Comparison of ENCODE assay signal across 8 cellular contexts in the genomic region with DNA sequence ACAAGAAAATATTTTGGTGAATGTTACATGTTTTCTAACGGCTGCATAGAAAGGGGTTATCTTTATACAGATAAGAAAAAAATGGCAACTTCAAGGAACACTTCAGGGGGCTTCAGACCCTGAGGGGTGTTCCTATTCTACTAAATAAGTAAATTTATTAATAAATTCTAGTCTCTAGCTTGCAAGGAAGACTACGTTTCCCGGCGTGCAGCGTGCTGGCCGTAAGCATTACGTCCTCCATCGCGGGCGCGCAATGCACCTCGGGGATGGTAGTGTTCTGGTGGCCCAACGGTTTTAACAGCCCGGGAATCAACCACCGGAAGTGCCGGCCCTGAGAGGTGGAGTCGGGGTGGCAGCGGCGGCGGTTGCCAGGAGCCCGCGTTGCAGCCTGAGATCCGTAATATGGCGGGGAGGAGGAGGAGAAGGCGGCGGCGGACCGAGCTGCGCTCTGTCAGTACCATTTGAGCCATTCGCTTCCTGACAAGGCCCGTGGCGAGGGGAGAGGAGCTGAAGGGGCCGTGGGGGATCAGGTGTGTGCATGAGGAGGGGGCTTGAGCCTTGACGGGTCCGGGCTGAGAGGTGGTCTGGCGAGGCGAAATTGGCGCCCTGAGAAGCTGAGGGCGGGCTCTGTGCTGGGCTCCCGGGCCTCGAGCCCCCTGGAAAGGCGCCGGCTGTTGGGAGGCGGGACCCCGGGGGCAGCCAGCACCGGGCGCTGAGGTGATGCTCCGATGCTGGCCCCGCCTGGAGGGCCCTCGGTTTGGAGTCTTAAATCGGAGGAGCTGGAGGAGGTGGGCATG. TPM values are rescaled to one million over a fixed set of nuclear protein-coding genes. Genes with fewer than 3 reads are reported as not detected.
DNase-seq lines count a peak whose midpoint lies in the region; TF ChIP-seq lines count a peak whose summit lies in the region.

A gene with protein sequence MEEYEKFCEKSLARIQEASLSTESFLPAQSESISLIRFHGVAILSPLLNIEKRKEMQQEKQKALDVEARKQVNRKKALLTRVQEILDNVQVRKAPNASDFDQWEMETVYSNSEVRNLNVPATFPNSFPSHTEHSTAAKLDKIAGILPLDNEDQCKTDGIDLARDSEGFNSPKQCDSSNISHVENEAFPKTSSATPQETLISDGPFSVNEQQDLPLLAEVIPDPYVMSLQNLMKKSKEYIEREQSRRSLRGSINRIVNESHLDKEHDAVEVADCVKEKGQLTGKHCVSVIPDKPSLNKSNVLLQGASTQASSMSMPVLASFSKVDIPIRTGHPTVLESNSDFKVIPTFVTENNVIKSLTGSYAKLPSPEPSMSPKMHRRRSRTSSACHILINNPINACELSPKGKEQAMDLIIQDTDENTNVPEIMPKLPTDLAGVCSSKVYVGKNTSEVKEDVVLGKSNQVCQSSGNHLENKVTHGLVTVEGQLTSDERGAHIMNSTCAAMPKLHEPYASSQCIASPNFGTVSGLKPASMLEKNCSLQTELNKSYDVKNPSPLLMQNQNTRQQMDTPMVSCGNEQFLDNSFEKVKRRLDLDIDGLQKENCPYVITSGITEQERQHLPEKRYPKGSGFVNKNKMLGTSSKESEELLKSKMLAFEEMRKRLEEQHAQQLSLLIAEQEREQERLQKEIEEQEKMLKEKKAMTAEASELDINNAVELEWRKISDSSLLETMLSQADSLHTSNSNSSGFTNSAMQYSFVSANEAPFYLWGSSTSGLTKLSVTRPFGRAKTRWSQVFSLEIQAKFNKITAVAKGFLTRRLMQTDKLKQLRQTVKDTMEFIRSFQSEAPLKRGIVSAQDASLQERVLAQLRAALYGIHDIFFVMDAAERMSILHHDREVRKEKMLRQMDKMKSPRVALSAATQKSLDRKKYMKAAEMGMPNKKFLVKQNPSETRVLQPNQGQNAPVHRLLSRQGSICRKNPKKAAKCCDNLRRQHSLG (plus strand): TSS at position 384 of the 797 bp plus-strand sequence. CDS start 3,940 bp downstream, outside the sequence.

- DNase-seq in GDM1 (lab: John Stamatoyannopoulos, UW): peak; percentile 89
- DNase-seq in HEK293T (ENCODE audit: extremely low spot score): peak; percentile 87
- peak; percentile 95 for DNase-seq in MV-4-11 (lab: John Stamatoyannopoulos, UW)
- DNase-seq in SK-MEL-5 (ENCODE audit: low read depth, low spot score): peak; percentile 95
- peak; percentile 87 to 91 (median 89) for DNase-seq in activated naive CD4-positive, alpha-beta T cell (lab: John Stamatoyannopoulos, UW)
- DNase-seq in foreskin melanocyte: peak; percentile 93
- DNase-seq in neural progenitor cell (ENCODE audit: low spot score): peak; percentile 98

- in situ Hi-C loops in SK-MEL-5 (cut with HindIII; ENCODE audit: low pct_unique_long_range_greater_than_20kb, low sequenced_read_pairs): no loop called here

- peak within 1 kb of the TSS; percentile 94 for H3K27ac Mint-ChIP-seq in neural progenitor cell

- H3K27me3 Mint-ChIP-seq in neural progenitor cell (ENCODE audit: insufficient read depth, low read depth): no peaks in the 10 kb centered on the region

- H3K4me1 ChIP-seq in neural progenitor cell (peaks cover 20% of the 10 kb centered on the region), stomach smooth muscle (ENCODE audit: control insufficient read depth, insufficient read depth, low read length) (peaks cover 35% of the 10 kb centered on the region)

- no peaks in the 10 kb centered on the region for H3K9me3 ChIP-seq in neural progenitor cell (ENCODE audit: low read depth)
- no peaks in the 10 kb centered on the region for H3K9me3 ChIP-seq in stomach smooth muscle (ENCODE audit: control insufficient read depth in 2 of 2, low read length in 2 of 2)

- H3K4me3 Mint-ChIP-seq in neural progenitor cell: peak within 1 kb of the TSS; percentile 99

- H3K4me3 ChIP-seq in neural progenitor cell (peak within 1 kb of the TSS; percentile 93), stomach smooth muscle (ENCODE audit: low read length in 2 of 2) (peak within 1 kb of the TSS; percentile 75 to 94)

- peaks cover 47% of the 10 kb centered on the region for H3K4me1 Mint-ChIP-seq in neural progenitor cell

- peak within 1 kb of the TSS; percentile 53 for H3K9ac ChIP-seq in neural progenitor cell
- H3K9ac ChIP-seq in stomach smooth muscle (ENCODE audit: low read length in 2 of 2): peak within 1 kb of the TSS; percentile 72 to 73

- peaks cover 68% of the 10 kb centered on the region for H3K79me2 ChIP-seq in neural progenitor cell (ENCODE audit: low read depth)

- no peak for TF ChIP-seq CTCF in neural progenitor cell (IDR thresholded peaks at IDR 0.05)

- H3K36me3 ChIP-seq in neural progenitor cell: no peaks in the 10 kb centered on the region
- H3K36me3 ChIP-seq in stomach smooth muscle (ENCODE audit: control insufficient read depth in 2 of 2, insufficient read depth in 2 of 2, low read length in 2 of 2): peaks cover 0 to 8% of the 10 kb centered on the region in 2 donors

- CTCF ChIA-PET in HEK293T (lab: Yijun Ruan, JAX): interaction anchor here (0.6 to 1.4 kb wide), 2 partner anchors 51 to 135 kb away, joined by 3 read pairs; no protein-coding TSS in a partner anchor

- H3K27me3 ChIP-seq in neural progenitor cell (no peaks in the 10 kb centered on the region), stomach smooth muscle (ENCODE audit: control insufficient read depth in 1 of 2, insufficient read depth in 2 of 2, low read length in 2 of 2) (no peaks in the 10 kb centered on the region)

- no peak within 1 kb of the TSS for H3K27ac ChIP-seq in neural progenitor cell
- H3K27ac ChIP-seq in stomach smooth muscle (ENCODE audit: low read length): no peak within 1 kb of the TSS

- no peaks in the 10 kb centered on the region for H4K20me1 ChIP-seq in neural progenitor cell (ENCODE audit: low read depth)

- POLR2A ChIA-PET in HEK293T (lab: Yijun Ruan, JAX): interaction anchor here (0.7 to 1.6 kb wide), 8 partner anchors 10 to 733 kb away, joined by 3 to 6 read pairs (median 4); partner anchors contain the start of genes RPS15A and VPS35L

- no peaks in the 10 kb centered on the region for H3K9me3 Mint-ChIP-seq in neural progenitor cell

- H3K36me3 Mint-ChIP-seq in neural progenitor cell: peaks cover 7% of the 10 kb centered on the region

- H3F3A ChIP-seq in neural progenitor cell (ENCODE audit: low read depth): peaks cover 11% of the 10 kb centered on the region

- peak within 1 kb of the TSS; percentile 86 for H2AFZ ChIP-seq in neural progenitor cell (replicated peaks)

- H3K4me2 ChIP-seq in neural progenitor cell: peak within 1 kb of the TSS; percentile 97

TF ChIP-seq in HEK293T, 16 proteins besides CTCF, POLR2A, EP300 and RAD21:
- TF ChIP-seq LEF1 (IDR thresholded peaks at IDR 0.05; ENCODE audit: borderline replicate concordance) (no peak), CTBP1 (IDR thresholded peaks at IDR 0.05; ENCODE audit: borderline replicate concordance) (no peak), L3MBTL2 (conservative IDR thresholded peaks at IDR 0.05) (no peak), ELF4 (IDR thresholded peaks at IDR 0.05) (peak; percentile 83), NFRKB (IDR thresholded peaks at IDR 0.05) (no peak), FOXK2 (IDR thresholded peaks at IDR 0.05) (no peak), TARDBP (IDR thresholded peaks at IDR 0.05) (no peak), ZNF384 (IDR thresholded peaks at IDR 0.05) (no peak), BHLHE40 (IDR thresholded peaks at IDR 0.05; ENCODE audit: borderline replicate concordance) (no peak), SP1 (IDR thresholded peaks at IDR 0.05) (no peak), HDGF (IDR thresholded peaks at IDR 0.05; ENCODE audit: borderline replicate concordance) (no peak), SUZ12 (IDR thresholded peaks at IDR 0.05) (peak; percentile 59; the same call in 1 of the 2 replicates), ARNT (IDR thresholded peaks at IDR 0.05) (no peak)
- TF ChIP-seq, protein P1, sequence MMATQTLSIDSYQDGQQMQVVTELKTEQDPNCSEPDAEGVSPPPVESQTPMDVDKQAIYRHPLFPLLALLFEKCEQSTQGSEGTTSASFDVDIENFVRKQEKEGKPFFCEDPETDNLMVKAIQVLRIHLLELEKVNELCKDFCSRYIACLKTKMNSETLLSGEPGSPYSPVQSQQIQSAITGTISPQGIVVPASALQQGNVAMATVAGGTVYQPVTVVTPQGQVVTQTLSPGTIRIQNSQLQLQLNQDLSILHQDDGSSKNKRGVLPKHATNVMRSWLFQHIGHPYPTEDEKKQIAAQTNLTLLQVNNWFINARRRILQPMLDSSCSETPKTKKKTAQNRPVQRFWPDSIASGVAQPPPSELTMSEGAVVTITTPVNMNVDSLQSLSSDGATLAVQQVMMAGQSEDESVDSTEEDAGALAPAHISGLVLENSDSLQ (IDR thresholded peaks at IDR 0.05): no peak

RNA-seq across cellular contexts. Expression of the gene that starts here (rescaled TPM):
- 5.5 and 6.4 TPM in 2 replicates for total RNA-seq in SK-MEL-5 (2014; rRNA removed; shearing (Covaris generic))
- 7.2 and 9.6 TPM in 2 replicates for polyA plus RNA-seq in SK-MEL-5 (2015; cell fraction: cytosol; rRNA removed)
- 16.6 and 20.4 TPM in 2 replicates for polyA plus RNA-seq in SK-MEL-5 (2015; cell fraction: nucleus; rRNA removed)
- 21.5 and 32.7 TPM in 2 replicates for total RNA-seq in neural progenitor cell (ENCODE audit: low replicate concordance)
